ENCODE assay signal across 8 cellular contexts in genomic region chr3:111715911-111716523, GRCh38. TPM values are rescaled to one million over a fixed set of nuclear protein-coding genes. Genes with fewer than 3 reads are reported as not detected.
DNase-seq lines count a peak whose midpoint lies in the region; ATAC-seq and TF ChIP-seq lines count a peak whose summit lies in the region.

No MANE protein-coding gene starts in this region.

- intact Hi-C loops in MCF 10A (cut with micrococcal nuclease) = loop anchor here (1.0 kb wide), 1 partner anchor 138 kb away; no protein-coding TSS in a partner anchor

- H3K27ac Mint-ChIP-seq in CD8-positive, alpha-beta memory T cell = peak overlapping the region in 6 of 8 donors; percentile 4 to 66 (median 34)
- H3K27ac Mint-ChIP-seq in MCF 10A (ENCODE audit: low read depth, unreplicated experiment) = no peak overlapping the region

- TF ChIP-seq CTCF in MCF 10A (IDR thresholded peaks at IDR 0.05; ENCODE audit: unreplicated experiment) (peak; percentile 66), lung (IDR thresholded peaks at IDR 0.05; ENCODE audit: control extremely low read depth, extremely low read depth) (peak; percentile 17)

- H3K27ac ChIP-seq in CD8-positive, alpha-beta memory T cell (ENCODE audit: low read depth, low read length) = no peak overlapping the region
- H3K27ac ChIP-seq in lung (ENCODE audit: low read depth in 1 of 2, low read length in 1 of 2) = no peak overlapping the region

- DNase-seq in CD8-positive, alpha-beta memory T cell = peak in 1 of 5 donors; percentile 23
- DNase-seq in RPMI7951 (ENCODE audit: low read depth) (peak; percentile 74), MCF 10A (ENCODE audit: unreplicated experiment) (peak; percentile 70), lung (ENCODE audit: low spot score) (peak; percentile 52), NCI-H2107 (lab: John Stamatoyannopoulos, UW) (no peak)

- H3K27me3 Mint-ChIP-seq in CD8-positive, alpha-beta memory T cell = no peaks in the 10 kb centered on the region
- no peaks in the 10 kb centered on the region for H3K27me3 Mint-ChIP-seq in MCF 10A (ENCODE audit: insufficient read depth, unreplicated experiment)

- peaks cover 9% of the 10 kb centered on the region for H3K36me3 ChIP-seq in CD8-positive, alpha-beta memory T cell (ENCODE audit: insufficient read depth, low read length)
- no peaks in the 10 kb centered on the region for H3K36me3 ChIP-seq in lung (ENCODE audit: control insufficient read depth in 2 of 2, insufficient read depth in 2 of 2, low read length in 2 of 2)

- no TSS peak for BruUV-seq in MCF 10A (replicated peaks; lab: Mats Ljungman, UMichigan)

- H3K4me3 ChIP-seq in CD8-positive, alpha-beta memory T cell (ENCODE audit: low read length) = no peak overlapping the region
- no peak overlapping the region for H3K4me3 ChIP-seq in lung

- 69 to 74% methylated on average over 7 of the region's 7 CpGs for WGBS in lung, 2 donors

- peaks cover 3 to 70% (median 14%) of the 10 kb centered on the region in 3 donors for H3K36me3 Mint-ChIP-seq in CD8-positive, alpha-beta memory T cell
- no peaks in the 10 kb centered on the region for H3K36me3 Mint-ChIP-seq in MCF 10A (ENCODE audit: insufficient read depth, unreplicated experiment)

- no peaks in the 10 kb centered on the region for H3K9me3 Mint-ChIP-seq in CD8-positive, alpha-beta memory T cell
- H3K9me3 Mint-ChIP-seq in MCF 10A (ENCODE audit: unreplicated experiment) = no peaks in the 10 kb centered on the region

- H3K4me3 Mint-ChIP-seq in CD8-positive, alpha-beta memory T cell = no peak overlapping the region
- H3K4me3 Mint-ChIP-seq in MCF 10A (ENCODE audit: unreplicated experiment) = no peak overlapping the region

- no peaks in the 10 kb centered on the region for H3K27me3 ChIP-seq in CD8-positive, alpha-beta memory T cell (ENCODE audit: insufficient read depth, low read length, poor library complexity, severe bottlenecking)
- H3K27me3 ChIP-seq in lung (ENCODE audit: control insufficient read depth, insufficient read depth) = no peaks in the 10 kb centered on the region

- POLR2A ChIA-PET in CD8-positive, alpha-beta memory T cell (lab: Charles Lee) = interaction anchor here (0.5 to 0.8 kb wide), 3 partner anchors 43 to 1910 kb away, joined by 3 to 4 read pairs (median 3); no protein-coding TSS in a partner anchor
- POLR2A ChIA-PET in MCF 10A (lab: Yijun Ruan, JAX) = interaction anchor here (0.6 to 13.0 kb wide), 9 partner anchors 11 to 262 kb away, joined by 3 to 207 read pairs (median 7); partner anchors contain the start of gene PHLDB2

- CTCF ChIA-PET in CD8-positive, alpha-beta memory T cell (lab: Charles Lee) = interaction anchor here (0.8 to 6.1 kb wide), 17 partner anchors 9 to 301 kb away, joined by 3 to 190 read pairs (median 4); partner anchors contain the start of gene ABHD10
- CTCF ChIA-PET in MCF 10A (lab: Yijun Ruan, JAX) = interaction anchor here (0.5 to 12.9 kb wide), 73 partner anchors 9 to 1974 kb away, joined by 3 to 371 read pairs (median 5); partner anchors contain the start of gene PHLDB2

- peak; percentile 53 for ATAC-seq in GM21526 (IDR thresholded peaks at IDR 0.05; ENCODE audit: low FRiP score, unreplicated experiment)
- no peak for ATAC-seq in lung (ENCODE audit: insufficient read depth, low FRiP score)
- no peak for ATAC-seq in GM21528 (IDR thresholded peaks at IDR 0.05; ENCODE audit: low FRiP score, unreplicated experiment)
- ATAC-seq in HG03571 (IDR thresholded peaks at IDR 0.05; ENCODE audit: unreplicated experiment) = no peak

- H3K4me1 Mint-ChIP-seq in CD8-positive, alpha-beta memory T cell = peaks cover 17 to 28% (median 25%) of the 10 kb centered on the region in 3 donors
- peaks cover 32% of the 10 kb centered on the region for H3K4me1 Mint-ChIP-seq in MCF 10A (ENCODE audit: insufficient read depth, unreplicated experiment)

- H3K4me1 ChIP-seq in CD8-positive, alpha-beta memory T cell (ENCODE audit: insufficient read depth, low read length) = no peaks in the 10 kb centered on the region
- H3K4me1 ChIP-seq in lung (ENCODE audit: control insufficient read depth in 2 of 2, insufficient read depth in 2 of 2, low read length in 2 of 2) = peaks cover 4 to 6% of the 10 kb centered on the region in 2 donors

- H3K9me3 ChIP-seq in CD8-positive, alpha-beta memory T cell (ENCODE audit: low read length) = no peaks in the 10 kb centered on the region
- H3K9me3 ChIP-seq in lung (ENCODE audit: control insufficient read depth in 2 of 2, insufficient read depth in 1 of 2, low read length in 1 of 2) = no peaks in the 10 kb centered on the region

RNA-seq across cellular contexts. Expression of gene PLCXD2, which starts 41.5 kb away (rescaled TPM):
- 10 to 100 TPM; 10.2 to 10.6 TPM for total RNA-seq in CD8-positive, alpha-beta memory T cell
- polyA plus RNA-seq in CD8-positive, alpha-beta memory T cell = 2.8 TPM
- 1.5 and 1.6 TPM in 2 replicates for total RNA-seq in RPMI7951 (2014; rRNA removed; shearing (Covaris generic))
- total RNA-seq in MCF 10A (2022) (2.8 TPM in 2 replicates), lung (1 to 10 TPM; 4.0 to 6.4 TPM)
- 10 to 100 TPM in 1 of 2 donors, 1 to 10 TPM in 1; 8.4 to 17.7 TPM for polyA plus RNA-seq in lung
